In genomic region chr14:91332448-91333059, GRCh38 we compare ENCODE assay signal across 13 cellular contexts.
DNase-seq lines count a peak whose midpoint lies in the region; ATAC-seq and TF ChIP-seq lines count a peak whose summit lies in the region.
"Had no signal": no experiment of that assay in that cellular context is flagged by ENCODE, and none has a peak within 500 bp of the region (broad histone marks: within the 10 kb centered on the region; RNA-seq: fewer than 3 reads in every experiment).

No MANE protein-coding gene starts in this region.

- ATAC-seq in stimulated activated naive CD8-positive, alpha-beta T cell treated with anti-CD3 and anti-CD28 coated beads, Interleukin-15, Interleukin-2, amounts not matched to agents 100 U/mL and 50 U/mL, for 24 hours = no peak
- no peak for ATAC-seq in activated naive CD4-positive, alpha-beta T cell treated with anti-CD3 and anti-CD28 coated beads, Interleukin-2, amount 50 U/mL, for 72 hours
- peak; percentile 86 for ATAC-seq in mucosa of descending colon
- no peak for ATAC-seq in HG03342 (IDR thresholded peaks at IDR 0.05; ENCODE audit: unreplicated experiment)
- ATAC-seq in left ventricle myocardium superior = no peak

- H3K9me3 ChIP-seq in mucosa of descending colon (no peaks in the 10 kb centered on the region), SJCRH30 (replicated peaks) (no peaks in the 10 kb centered on the region)
- H3K9me3 ChIP-seq: ascending aorta, vagina had no signal

- H3K4me3 Mint-ChIP-seq in stimulated activated naive CD8-positive, alpha-beta T cell treated with anti-CD3 and anti-CD28 coated beads, Interleukin-15, Interleukin-2, amounts not matched to agents 100 ng/mL and 50 ng/mL, for 24 hours = no peak overlapping the region

- no peaks in the 10 kb centered on the region for H3K9me3 Mint-ChIP-seq in stimulated activated naive CD8-positive, alpha-beta T cell treated with anti-CD3 and anti-CD28 coated beads, Interleukin-15, Interleukin-2, amounts not matched to agents 100 ng/mL and 50 ng/mL, for 24 hours
- no peaks in the 10 kb centered on the region for H3K9me3 Mint-ChIP-seq in activated naive CD4-positive, alpha-beta T cell treated with anti-CD3 and anti-CD28 coated beads, Interleukin-2, amount 50 U/mL, for 72 hours

- no peaks in the 10 kb centered on the region for H3K36me3 ChIP-seq in mucosa of descending colon (ENCODE audit: low read depth)
- no peaks in the 10 kb centered on the region for H3K36me3 ChIP-seq in SJCRH30
- H3K36me3 ChIP-seq: ascending aorta had no signal

- H3K27ac ChIP-seq in SJCRH30 = no peak overlapping the region
- H3K27ac ChIP-seq: ascending aorta, GM23248, vagina had no signal

- peaks cover 64% of the 10 kb centered on the region for H3K4me1 Mint-ChIP-seq in stimulated activated naive CD8-positive, alpha-beta T cell treated with anti-CD3 and anti-CD28 coated beads, Interleukin-15, Interleukin-2, amounts not matched to agents 100 ng/mL and 50 ng/mL, for 24 hours (ENCODE audit: low read depth)

- peaks cover 41% of the 10 kb centered on the region for H3K36me3 Mint-ChIP-seq in stimulated activated naive CD8-positive, alpha-beta T cell treated with anti-CD3 and anti-CD28 coated beads, Interleukin-15, Interleukin-2, amounts not matched to agents 100 ng/mL and 50 ng/mL, for 24 hours (ENCODE audit: low read depth)
- peaks cover 0 to 25% of the 10 kb centered on the region in 2 donors for H3K36me3 Mint-ChIP-seq in activated naive CD4-positive, alpha-beta T cell treated with anti-CD3 and anti-CD28 coated beads, Interleukin-2, amount 50 U/mL, for 72 hours

- peak overlapping the region; percentile 69 for H3K27ac Mint-ChIP-seq in stimulated activated naive CD8-positive, alpha-beta T cell treated with anti-CD3 and anti-CD28 coated beads, Interleukin-15, Interleukin-2, amounts not matched to agents 100 ng/mL and 50 ng/mL, for 24 hours
- H3K27ac Mint-ChIP-seq in activated naive CD4-positive, alpha-beta T cell treated with anti-CD3 and anti-CD28 coated beads, Interleukin-2, amount 50 U/mL, for 72 hours = peak overlapping the region; percentile 63 to 82

- no peaks in the 10 kb centered on the region for H3K27me3 Mint-ChIP-seq in stimulated activated naive CD8-positive, alpha-beta T cell treated with anti-CD3 and anti-CD28 coated beads, Interleukin-15, Interleukin-2, amounts not matched to agents 100 ng/mL and 50 ng/mL, for 24 hours

- no peaks in the 10 kb centered on the region for H3K27me3 ChIP-seq in SJCRH30
- H3K27me3 ChIP-seq: ascending aorta, vagina had no signal

- H3K4me3 ChIP-seq in mucosa of descending colon (no peak overlapping the region), SJCRH30 (no peak overlapping the region)
- H3K4me3 ChIP-seq: ascending aorta, GM23248, vagina had no signal

- intact Hi-C loops in mucosa of descending colon (cut with DNase I, micrococcal nuclease) = no loop called here
- intact Hi-C loops in left ventricle myocardium superior (cut with micrococcal nuclease) = no loop called here

- H3K4me1 ChIP-seq in mucosa of descending colon (ENCODE audit: low read depth) = peaks cover 18% of the 10 kb centered on the region
- H3K4me1 ChIP-seq in SJCRH30 = peaks cover 14% of the 10 kb centered on the region
- H3K4me1 ChIP-seq: ascending aorta had no signal

- no peak for TF ChIP-seq CTCF in mucosa of descending colon (IDR thresholded peaks at IDR 0.05)

- no peak for DNase-seq in stimulated activated naive CD8-positive, alpha-beta T cell treated with anti-CD3 and anti-CD28 coated beads, Interleukin-15, Interleukin-2, amounts not matched to agents 100 U/mL and 50 U/mL, for 24 hours
- no peak for DNase-seq in activated naive CD4-positive, alpha-beta T cell treated with anti-CD3 and anti-CD28 coated beads, Interleukin-2, amount 50 U/mL, for 72 hours (ENCODE audit: low spot score in 2 of 2)
- DNase-seq in mucosa of descending colon = peak; percentile 55 to 69 (median 67)
- DNase-seq in SJCRH30 = no peak
- no peak for DNase-seq in GF-D8 (lab: John Stamatoyannopoulos, UW)
- DNase-seq in left ventricle myocardium superior = no peak
- DNase-seq: GM23248, NCI-H146, NCI-H82 had no signal

Comparison
In these comparisons a context has a peak if more than half of its experiments do, and no peak if none do; other contexts are left out.
1. DNase-seq: peak in mucosa of descending colon (3 of 3); none in stimulated activated naive CD8-positive, alpha-beta T cell treated with anti-CD3 and anti-CD28 coated beads, Interleukin-15, Interleukin-2, amounts not matched to agents 100 U/mL and 50 U/mL, for 24 hours (single experiment), activated naive CD4-positive, alpha-beta T cell treated with anti-CD3 and anti-CD28 coated beads, Interleukin-2, amount 50 U/mL, for 72 hours (0 of 2), SJCRH30 (0 of 2), GF-D8 (single experiment) and left ventricle myocardium superior (single experiment).